8 cellular contexts compared by ENCODE assay signal in the genomic region with DNA sequence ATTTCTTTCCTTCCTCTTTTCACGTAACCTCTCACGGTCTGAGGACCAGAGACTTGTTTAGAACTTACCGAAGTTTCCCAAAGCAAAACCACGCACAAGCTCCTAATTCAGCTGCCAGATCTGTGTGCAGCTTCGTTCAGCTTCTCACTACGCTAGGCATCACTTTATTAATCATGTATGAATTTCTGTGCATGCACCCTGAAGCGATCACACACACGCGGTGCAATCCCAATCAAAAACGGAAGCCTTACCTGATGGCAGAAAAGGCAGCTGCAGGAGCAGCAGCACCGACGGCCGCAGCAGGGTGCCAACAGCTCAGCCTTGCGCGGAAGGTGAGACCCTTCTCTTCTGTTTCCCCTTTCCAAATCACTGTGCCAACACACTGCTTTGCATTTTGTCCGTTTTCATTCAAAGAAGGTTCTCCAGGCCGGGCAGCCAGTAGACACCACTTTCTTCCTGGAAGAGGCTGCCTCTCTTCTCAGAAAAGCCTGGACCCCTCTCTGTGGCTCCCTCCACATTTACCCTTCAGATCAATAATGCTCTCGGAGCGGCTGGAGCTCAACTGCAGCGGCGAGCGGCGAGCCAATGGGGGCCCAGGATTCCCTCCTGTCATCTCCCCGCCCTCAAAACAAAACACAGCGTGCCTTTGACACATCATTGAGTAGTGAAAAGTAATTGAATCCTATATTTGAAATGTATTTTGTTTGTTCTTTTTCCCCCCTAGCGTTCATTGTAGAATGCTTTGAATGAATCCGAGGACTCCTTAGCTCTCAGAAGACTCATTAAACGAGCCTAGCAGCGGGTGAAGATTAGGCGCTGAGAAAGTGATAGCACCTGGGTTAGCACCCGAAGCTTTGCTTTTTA. TPM values are rescaled to one million over a fixed set of nuclear protein-coding genes. Genes with fewer than 3 reads are reported as not detected.
DNase-seq lines count a peak whose midpoint lies in the region; ATAC-seq and TF ChIP-seq lines count a peak whose summit lies in the region.

A gene (minus strand): TSS at position 538 of the 864 bp plus-strand sequence.

- H3K9me3 Mint-ChIP-seq in memory B cell, result no peaks in the 10 kb centered on the region

- no peaks in the 10 kb centered on the region for H3K36me3 ChIP-seq in BE2C

- no peak; the same call in 1 of the 2 replicates for TF ChIP-seq CTCF in BE2C (IDR thresholded peaks at IDR 0.05; ENCODE audit: low read depth, low read length)
- no peak for TF ChIP-seq CTCF in foreskin fibroblast (IDR thresholded peaks at IDR 0.05; ENCODE audit: low read depth, low read length)

- peaks cover 10% of the 10 kb centered on the region for H3K4me1 Mint-ChIP-seq in memory B cell

- DNase-seq in BE2C, result peak; percentile 63
- DNase-seq in NCI-H2171 treated with DMSO at 0.1 percent for 48 hours (lab: John Stamatoyannopoulos, UW), result peak; percentile 94
- DNase-seq in anterior cingulate cortex (lab: John Stamatoyannopoulos, UW), result peak in 31 of 58 donors; percentile 1 to 68 (median 11)
- peak; percentile 7 to 16 for DNase-seq in memory B cell (ENCODE audit: low spot score in 2 of 2)
- DNase-seq in DMS114 treated with DMSO at 0.1 percent for 48 hours (lab: John Stamatoyannopoulos, UW; ENCODE audit: unreplicated experiment), result no peak
- no peak for DNase-seq in effector CD8-positive, alpha-beta T cell (lab: John Stamatoyannopoulos, UW)
- no peak for DNase-seq in foreskin fibroblast

- H3K4me1 ChIP-seq in BE2C, result no peaks in the 10 kb centered on the region

- H3K27me3 Mint-ChIP-seq in memory B cell, result no peaks in the 10 kb centered on the region

- H3K27ac Mint-ChIP-seq in memory B cell, result no peak within 1 kb of the TSS

- no peaks in the 10 kb centered on the region for H3K27me3 ChIP-seq in BE2C

- ATAC-seq in GM19397 (IDR thresholded peaks at IDR 0.05; ENCODE audit: unreplicated experiment) (peak; percentile 67), memory B cell (ENCODE audit: low read depth) (peak; percentile 83)

- peak within 1 kb of the TSS; percentile 85 for H3K4me3 Mint-ChIP-seq in memory B cell

- no peaks in the 10 kb centered on the region for H3K36me3 Mint-ChIP-seq in memory B cell

- no peaks in the 10 kb centered on the region for H3K9me3 ChIP-seq in BE2C

- H3K4me3 ChIP-seq in BE2C (ENCODE audit: low read depth, low read length) (peak within 1 kb of the TSS; percentile 62), foreskin fibroblast (ENCODE audit: low read depth in 1 of 2, low read length in 2 of 2) (peak within 1 kb of the TSS in 1 of 2 donors; percentile 23)

RNA-seq across cellular contexts. Expression of the gene that starts here (rescaled TPM):
- polyA plus RNA-seq in BE2C (2012; ENCODE audit: insufficient read depth, insufficient read length, low read depth), result 0.46 TPM

Comparison
In these comparisons a context has a peak if more than half of its experiments do, and no peak if none do; other contexts are left out.
1. DNase-seq: peak in BE2C (single experiment), NCI-H2171 treated with DMSO at 0.1 percent for 48 hours (single experiment), anterior cingulate cortex (31 of 58) and memory B cell (2 of 2); none in DMS114 treated with DMSO at 0.1 percent for 48 hours (single experiment), effector CD8-positive, alpha-beta T cell (single experiment) and foreskin fibroblast (0 of 2).